Comparison of ENCODE assay signal across 8 cellular contexts in the genomic region with DNA sequence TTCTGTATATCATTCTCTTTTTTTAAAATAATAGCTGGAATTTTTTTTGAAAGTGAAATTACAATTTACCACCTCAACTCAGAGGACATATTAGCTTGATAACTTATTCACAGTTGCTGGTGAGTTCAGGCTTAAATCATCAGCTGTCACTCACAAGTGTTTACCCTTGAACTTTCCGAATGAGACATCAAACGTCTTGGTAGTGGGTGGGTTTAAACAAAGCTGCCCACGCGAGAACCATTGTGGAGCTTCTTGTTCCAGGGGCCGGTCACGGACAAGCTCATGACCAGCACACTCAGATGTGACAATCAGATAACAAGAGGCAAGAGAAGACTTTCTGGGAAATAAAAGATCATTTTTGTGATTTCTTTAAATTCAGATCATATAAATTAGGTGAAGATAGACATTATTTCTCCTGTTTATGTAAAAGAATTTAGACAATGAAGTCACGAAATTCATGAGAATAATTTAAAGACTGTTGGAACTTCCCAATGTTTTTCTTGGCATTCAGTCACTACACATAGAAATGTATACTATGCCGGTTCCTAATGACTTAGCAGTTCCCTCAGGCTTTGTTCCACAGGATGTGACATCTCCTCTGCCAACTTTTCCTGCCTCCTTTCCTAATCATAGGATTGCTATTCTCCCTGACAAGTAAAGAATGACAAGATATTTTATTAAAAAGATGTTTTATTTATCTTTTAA. TPM values are rescaled to one million over a fixed set of nuclear protein-coding genes. Genes with fewer than 3 reads are reported as not detected.
A peak's percentile ranks its signal among the peaks of the same experiment; 100 is the strongest.
DNase-seq lines count a peak whose midpoint lies in the region; ATAC-seq lines count a peak whose summit lies in the region.

No MANE protein-coding gene starts in this region.

- peak overlapping the region; percentile 73 for H3K27ac ChIP-seq in temporal lobe (ENCODE audit: low read depth, low read length)

- no peaks in the 10 kb centered on the region for H3K27me3 Mint-ChIP-seq in activated naive CD8-positive, alpha-beta T cell treated with anti-CD3 and anti-CD28 coated beads, Interleukin-2, amount 10 ng/mL, durations not matched to agents 7 days and 5 days

- peak; percentile 23 for DNase-seq in stimulated activated CD4-positive, alpha-beta T cell treated with anti-CD3 and anti-CD28 coated beads, Interleukin-4, amount 100 ng/mL, for 1 hour
- no peak for DNase-seq in stimulated activated CD4-positive, alpha-beta T cell treated with anti-CD3 and anti-CD28 coated beads, Interleukin-1b, Interleukin-23, amount 100 ng/mL, for 48 hours
- DNase-seq in activated naive CD8-positive, alpha-beta T cell treated with anti-CD3 and anti-CD28 coated beads, Interleukin-2, amount 10 ng/mL, durations not matched to agents 7 days and 5 days = no peak
- DNase-seq in inferior parietal cortex (ENCODE audit: extremely low spot score) (peak; percentile 53), NCI-H2227 treated with DMSO at 0.1 percent for 48 hours (lab: John Stamatoyannopoulos, UW) (no peak)

- H3K4me1 Mint-ChIP-seq in activated naive CD8-positive, alpha-beta T cell treated with anti-CD3 and anti-CD28 coated beads, Interleukin-2, amount 10 ng/mL, durations not matched to agents 7 days and 5 days = peaks cover 11% of the 10 kb centered on the region

- H3K27ac Mint-ChIP-seq in activated naive CD8-positive, alpha-beta T cell treated with anti-CD3 and anti-CD28 coated beads, Interleukin-2, amount 10 ng/mL, durations not matched to agents 7 days and 5 days = no peak overlapping the region

- H3K9me3 Mint-ChIP-seq in activated naive CD8-positive, alpha-beta T cell treated with anti-CD3 and anti-CD28 coated beads, Interleukin-2, amount 10 ng/mL, durations not matched to agents 7 days and 5 days = no peaks in the 10 kb centered on the region

- ATAC-seq in HG03280 (IDR thresholded peaks at IDR 0.05; ENCODE audit: unreplicated experiment) = peak; percentile 33
- ATAC-seq in activated naive CD8-positive, alpha-beta T cell treated with anti-CD3 and anti-CD28 coated beads, Interleukin-2, amount 10 ng/mL, durations not matched to agents 7 days and 5 days (ENCODE audit: low read depth) = peak; percentile 12
- no peak for ATAC-seq in HG03039 (IDR thresholded peaks at IDR 0.05; ENCODE audit: unreplicated experiment)

- peak overlapping the region; percentile 59 for H3K4me3 Mint-ChIP-seq in activated naive CD8-positive, alpha-beta T cell treated with anti-CD3 and anti-CD28 coated beads, Interleukin-2, amount 10 ng/mL, durations not matched to agents 7 days and 5 days

- no peaks in the 10 kb centered on the region for H3K36me3 Mint-ChIP-seq in activated naive CD8-positive, alpha-beta T cell treated with anti-CD3 and anti-CD28 coated beads, Interleukin-2, amount 10 ng/mL, durations not matched to agents 7 days and 5 days

- POLR2A ChIA-PET in activated naive CD8-positive, alpha-beta T cell treated with anti-CD3 and anti-CD28 coated beads, Interleukin-2, amount 10 ng/mL, durations not matched to agents 7 days and 5 days (lab: Charles Lee) = interaction anchor here (0.9 to 1.5 kb wide), 2 partner anchors 181 to 191 kb away, joined by 3 to 5 read pairs; no protein-coding TSS in a partner anchor

RNA-seq across cellular contexts. Expression of gene BTD, which starts 29.3 kb away (rescaled TPM):
- 1 to 10 TPM; 8.3 to 9.6 TPM for total RNA-seq in activated naive CD8-positive, alpha-beta T cell treated with anti-CD3 and anti-CD28 coated beads, Interleukin-2, amount 10 ng/mL, durations not matched to agents 7 days and 5 days
- total RNA-seq in temporal lobe = 18.4 TPM

RNA-seq across cellular contexts. Expression of gene HACL1, which starts 29.4 kb away (rescaled TPM):
- 10 to 100 TPM; 24.9 to 29.5 TPM for total RNA-seq in activated naive CD8-positive, alpha-beta T cell treated with anti-CD3 and anti-CD28 coated beads, Interleukin-2, amount 10 ng/mL, durations not matched to agents 7 days and 5 days
- total RNA-seq in temporal lobe = 20.9 TPM

Comparison
In these comparisons a context has a peak if more than half of its experiments do, and no peak if none do; other contexts are left out.
1. DNase-seq: peak in stimulated activated CD4-positive, alpha-beta T cell treated with anti-CD3 and anti-CD28 coated beads, Interleukin-4, amount 100 ng/mL, for 1 hour (single experiment) and inferior parietal cortex (single experiment); none in stimulated activated CD4-positive, alpha-beta T cell treated with anti-CD3 and anti-CD28 coated beads, Interleukin-1b, Interleukin-23, amount 100 ng/mL, for 48 hours (single experiment), activated naive CD8-positive, alpha-beta T cell treated with anti-CD3 and anti-CD28 coated beads, Interleukin-2, amount 10 ng/mL, durations not matched to agents 7 days and 5 days (single experiment) and NCI-H2227 treated with DMSO at 0.1 percent for 48 hours (single experiment).